ENCODE assay signal across 8 cellular contexts in the genomic region with DNA sequence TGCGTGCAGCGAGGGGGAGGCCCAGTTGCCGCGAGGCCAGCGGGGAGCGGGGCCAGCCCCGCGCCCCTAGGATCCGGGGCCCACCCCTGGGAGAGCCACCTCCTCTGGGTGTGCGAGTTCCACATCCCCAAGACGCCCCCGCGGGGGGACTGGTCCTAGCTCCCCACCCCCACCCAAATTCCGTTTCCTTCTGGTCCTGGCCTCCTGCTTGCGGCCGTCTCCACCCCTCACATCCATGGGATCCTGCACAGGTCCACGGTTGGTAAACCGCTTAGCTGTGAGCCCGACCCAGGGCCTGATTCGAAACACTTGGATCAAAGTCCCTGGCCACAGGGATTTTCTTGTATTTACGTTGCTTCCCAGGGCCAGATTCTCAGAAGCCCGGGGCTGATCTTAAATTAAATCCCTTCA. TPM values are rescaled to one million over a fixed set of nuclear protein-coding genes. Genes with fewer than 3 reads are reported as not detected.
DNase-seq lines count a peak whose midpoint lies in the region; ATAC-seq lines count a peak whose summit lies in the region.

No MANE protein-coding gene starts in this region.

- peak overlapping the region; percentile 66 for H3K27ac ChIP-seq in mesodermal cell (ENCODE audit: low read depth, low read length, severe bottlenecking)

- H3K4me3 Mint-ChIP-seq in stimulated activated naive CD8-positive, alpha-beta T cell treated with anti-CD3 and anti-CD28 coated beads, Interleukin-15, Interleukin-2, amounts not matched to agents 100 ng/mL and 50 ng/mL, for 24 hours = peak overlapping the region; percentile 20
- peak overlapping the region; percentile 70 to 85 for H3K4me3 Mint-ChIP-seq in effector memory CD8-positive, alpha-beta T cell

- no peak for ATAC-seq in stimulated activated naive CD8-positive, alpha-beta T cell treated with anti-CD3 and anti-CD28 coated beads, Interleukin-15, Interleukin-2, amounts not matched to agents 100 U/mL and 50 U/mL, for 24 hours
- ATAC-seq in effector memory CD8-positive, alpha-beta T cell (replicated peaks) = no peak
- ATAC-seq in HG03469 (IDR thresholded peaks at IDR 0.05; ENCODE audit: unreplicated experiment) (no peak), GM19452 (IDR thresholded peaks at IDR 0.05; ENCODE audit: unreplicated experiment) (no peak), GM18858 (IDR thresholded peaks at IDR 0.05; ENCODE audit: unreplicated experiment) (no peak)

- WGBS in mesodermal cell (ENCODE audit: insufficient coverage in 2 of 2), 2 experiments = 2 to 3% methylated on average over 15 of the region's 22 CpGs

- H3K9me3 ChIP-seq in mesodermal cell (ENCODE audit: control insufficient read depth, low read length) = peaks cover 6% of the 10 kb centered on the region

- H3K9me3 Mint-ChIP-seq in stimulated activated naive CD8-positive, alpha-beta T cell treated with anti-CD3 and anti-CD28 coated beads, Interleukin-15, Interleukin-2, amounts not matched to agents 100 ng/mL and 50 ng/mL, for 24 hours = peaks cover 5% of the 10 kb centered on the region
- H3K9me3 Mint-ChIP-seq in effector memory CD8-positive, alpha-beta T cell = no peaks in the 10 kb centered on the region

- H3K36me3 Mint-ChIP-seq in stimulated activated naive CD8-positive, alpha-beta T cell treated with anti-CD3 and anti-CD28 coated beads, Interleukin-15, Interleukin-2, amounts not matched to agents 100 ng/mL and 50 ng/mL, for 24 hours (ENCODE audit: low read depth) = no peaks in the 10 kb centered on the region
- no peaks in the 10 kb centered on the region for H3K36me3 Mint-ChIP-seq in effector memory CD8-positive, alpha-beta T cell (ENCODE audit: insufficient read depth)

- H3K4me1 Mint-ChIP-seq in stimulated activated naive CD8-positive, alpha-beta T cell treated with anti-CD3 and anti-CD28 coated beads, Interleukin-15, Interleukin-2, amounts not matched to agents 100 ng/mL and 50 ng/mL, for 24 hours (ENCODE audit: low read depth) = peaks cover 32% of the 10 kb centered on the region
- peaks cover 5 to 14% of the 10 kb centered on the region in 2 donors for H3K4me1 Mint-ChIP-seq in effector memory CD8-positive, alpha-beta T cell (ENCODE audit: low read depth in 2 of 2)

- H3K27ac Mint-ChIP-seq in stimulated activated naive CD8-positive, alpha-beta T cell treated with anti-CD3 and anti-CD28 coated beads, Interleukin-15, Interleukin-2, amounts not matched to agents 100 ng/mL and 50 ng/mL, for 24 hours = no peak overlapping the region
- no peak overlapping the region for H3K27ac Mint-ChIP-seq in effector memory CD8-positive, alpha-beta T cell

- H3K4me1 ChIP-seq in mesodermal cell (ENCODE audit: control insufficient read depth, insufficient read depth, low read length, poor library complexity, severe bottlenecking) = peaks cover 6% of the 10 kb centered on the region

- H3K4me3 ChIP-seq in mesodermal cell (ENCODE audit: extremely low read depth, insufficient read depth, low read length, poor library complexity, severe bottlenecking) = peak overlapping the region; percentile 69

- DNase-seq in stimulated activated naive CD8-positive, alpha-beta T cell treated with anti-CD3 and anti-CD28 coated beads, Interleukin-15, Interleukin-2, amounts not matched to agents 100 U/mL and 50 U/mL, for 24 hours = no peak
- no peak for DNase-seq in effector memory CD8-positive, alpha-beta T cell
- no peak for DNase-seq in UCSD-AML1 (lab: John Stamatoyannopoulos, UW; ENCODE audit: unreplicated experiment)

- H3K36me3 ChIP-seq in mesodermal cell (ENCODE audit: control insufficient read depth, insufficient read depth, low read length) = peaks cover 10% of the 10 kb centered on the region

- H3K27me3 Mint-ChIP-seq in stimulated activated naive CD8-positive, alpha-beta T cell treated with anti-CD3 and anti-CD28 coated beads, Interleukin-15, Interleukin-2, amounts not matched to agents 100 ng/mL and 50 ng/mL, for 24 hours = peaks cover 34% of the 10 kb centered on the region
- H3K27me3 Mint-ChIP-seq in effector memory CD8-positive, alpha-beta T cell = peaks cover 21 to 38% of the 10 kb centered on the region in 2 donors

RNA-seq across cellular contexts. Expression of a gene that starts 0.3 kb away (rescaled TPM):
- polyA plus RNA-seq in mesodermal cell (2013, experiment 1 of 2) = 24.3 TPM
- 21.7 TPM for polyA plus RNA-seq in mesodermal cell (2013, experiment 2 of 2)

RNA-seq across cellular contexts. Expression of a gene that starts 45.1 kb away (rescaled TPM):
- polyA plus RNA-seq in mesodermal cell (2013, experiment 1 of 2) = 33.0 TPM
- 27.8 TPM for polyA plus RNA-seq in mesodermal cell (2013, experiment 2 of 2)

RNA-seq across cellular contexts. Expression of a gene that starts 45.3 kb away (rescaled TPM):
- 36.6 TPM for polyA plus RNA-seq in mesodermal cell (2013, experiment 1 of 2)
- polyA plus RNA-seq in mesodermal cell (2013, experiment 2 of 2) = 24.6 TPM

RNA-seq across cellular contexts. Expression of a gene that starts 56.5 kb away (rescaled TPM):
- polyA plus RNA-seq in mesodermal cell (2013, experiment 1 of 2) = 2.9 TPM
- polyA plus RNA-seq in mesodermal cell (2013, experiment 2 of 2) = 2.1 TPM
